27 cellular contexts compared by ENCODE assay signal in the genomic region with DNA sequence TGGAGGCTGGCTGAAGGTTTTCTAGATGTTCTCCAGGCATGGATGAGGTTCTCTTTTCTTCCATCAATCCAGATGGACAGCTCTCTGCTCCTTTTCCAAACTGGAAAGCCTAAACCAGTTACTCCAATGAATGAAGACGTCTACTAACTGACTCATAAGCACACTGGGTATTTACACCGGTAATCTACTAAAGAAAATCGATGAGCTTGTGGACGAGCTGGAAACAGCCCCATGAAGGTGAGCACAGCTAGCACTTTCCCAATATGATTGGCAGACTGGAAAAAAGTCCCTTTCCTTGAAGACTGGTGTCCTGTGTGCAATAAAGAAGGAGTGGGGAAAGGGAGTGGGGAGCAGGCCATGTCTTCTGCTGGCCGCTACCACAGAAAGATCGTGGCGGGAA.
"Had no signal": no experiment of that assay in that cellular context is flagged by ENCODE, and none has a peak within 500 bp of the region (broad histone marks: within the 10 kb centered on the region; RNA-seq: fewer than 3 reads in every experiment).

No MANE protein-coding gene starts in this region.

- H3K36me3 ChIP-seq: ovary had no signal

- H3K4me3 Mint-ChIP-seq: effector memory CD8-positive, alpha-beta T cell; mesothelial cell of epicardium; naive B cell; stimulated activated effector memory CD8-positive, alpha-beta T cell treated with anti-CD3 and anti-CD28 coated beads, Interleukin-12 subunit alpha, Interleukin-12 subunit beta, amount 100 ng/mL, for 72 hours; type B pancreatic cell had no signal

- H3K4me3 ChIP-seq: esophagus squamous epithelium, mucosa of descending colon, ovary, sigmoid colon, stomach, testis, tibial artery, vagina had no signal

- H3K27me3 Mint-ChIP-seq: effector memory CD8-positive, alpha-beta T cell; naive B cell; progenitor cell of endocrine pancreas; type B pancreatic cell had no signal

- H3K9me3 ChIP-seq: esophagus squamous epithelium, mucosa of descending colon, ovary, sigmoid colon, stomach, testis, tibial artery, vagina had no signal

- H3K9me3 Mint-ChIP-seq: effector memory CD8-positive, alpha-beta T cell; mesothelial cell of epicardium; naive B cell; stimulated activated effector memory CD8-positive, alpha-beta T cell treated with anti-CD3 and anti-CD28 coated beads, Interleukin-12 subunit alpha, Interleukin-12 subunit beta, amount 100 ng/mL, for 72 hours; type B pancreatic cell had no signal

- H3K27ac ChIP-seq: ovary, testis, tibial artery, vagina had no signal

- DNase-seq: caudate nucleus; cerebellar nuclear complex; cortex of kidney; effector memory CD8-positive, alpha-beta T cell; erythroblast; esophagus squamous epithelium; foreskin melanocyte; head of caudate nucleus; hippocampal formation; mesenchymal stem cell; mucosa of descending colon; naive B cell; occipital lobe; ovary; sigmoid colon; stimulated activated CD4-positive, alpha-beta T cell treated with anti-CD3 and anti-CD28 coated beads, Interleukin-2, amount 100 ng/mL, for 24 hours; stimulated activated CD4-positive, alpha-beta T cell treated with anti-CD3 and anti-CD28 coated beads, Interleukin-4, amount 100 ng/mL, for 24 hours; stimulated activated naive CD4-positive, alpha-beta T cell treated with Interleukin-2 at 50 U/mL for 16 hours; stomach; substantia nigra; testis; tibial artery had no signal

- H3K27ac Mint-ChIP-seq: effector memory CD8-positive, alpha-beta T cell; naive B cell; progenitor cell of endocrine pancreas; stimulated activated effector memory CD8-positive, alpha-beta T cell treated with anti-CD3 and anti-CD28 coated beads, Interleukin-12 subunit alpha, Interleukin-12 subunit beta, amount 100 ng/mL, for 72 hours; type B pancreatic cell had no signal

- H3K27me3 ChIP-seq: esophagus squamous epithelium, ovary, sigmoid colon, stomach, testis, tibial artery, vagina had no signal

- ATAC-seq: effector memory CD8-positive, alpha-beta T cell; mucosa of descending colon; stimulated activated effector memory CD8-positive, alpha-beta T cell treated with anti-CD3 and anti-CD28 coated beads, Interleukin-12 subunit alpha, Interleukin-12 subunit beta, amount 100 ng/mL, for 72 hours had no signal
